In the genomic region with DNA sequence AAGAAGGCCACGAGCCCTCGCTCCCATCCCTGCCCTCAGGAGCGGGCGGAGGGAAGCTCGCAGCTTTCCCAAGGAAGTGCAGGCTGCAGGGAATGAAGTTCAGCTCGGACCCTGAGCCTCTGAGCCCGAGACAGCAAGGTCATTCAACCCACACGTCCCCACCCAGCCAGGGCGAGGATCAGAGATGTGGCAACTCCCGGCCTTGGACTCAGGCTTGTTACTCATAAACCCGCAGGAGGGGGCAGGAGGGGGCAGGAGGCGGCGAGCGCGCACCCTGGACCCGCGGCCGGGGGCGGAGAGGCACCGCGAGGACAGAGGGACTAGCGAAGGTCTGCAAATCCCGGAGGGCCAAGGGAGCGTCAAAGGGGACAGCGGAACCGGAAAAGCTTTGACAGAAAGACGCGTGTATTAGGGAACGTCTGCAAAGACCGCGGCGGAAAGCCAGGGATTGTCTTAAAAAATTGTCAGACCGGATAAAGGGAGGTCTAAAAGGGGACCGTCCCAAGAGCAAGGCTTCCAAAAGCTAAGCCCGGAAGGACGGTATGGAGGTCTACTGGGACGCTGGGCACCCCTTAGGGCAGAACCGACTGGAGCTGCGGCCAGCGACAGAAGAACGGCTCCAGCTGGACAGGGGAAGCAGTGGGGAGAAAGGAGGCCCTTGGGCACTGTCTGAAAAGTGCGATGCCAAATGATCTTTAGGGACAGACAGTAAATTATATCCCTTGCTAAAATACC, we compare ENCODE assay signal across 8 cellular contexts. TPM values are rescaled to one million over a fixed set of nuclear protein-coding genes. Genes with fewer than 3 reads are reported as not detected.
DNase-seq lines count a peak whose midpoint lies in the region; ATAC-seq and TF ChIP-seq lines count a peak whose summit lies in the region.

No MANE protein-coding gene starts in this region.

- ATAC-seq in GM19043 (IDR thresholded peaks at IDR 0.05; ENCODE audit: low read depth, unreplicated experiment) (peak; percentile 26), HG03432 (IDR thresholded peaks at IDR 0.05; ENCODE audit: unreplicated experiment) (peak; percentile 29), left lung (peak; percentile 42)

- peak overlapping the region; percentile 99 for H3K4me3 Mint-ChIP-seq in activated CD4-positive, alpha-beta T cell treated with anti-CD3 and anti-CD28 coated beads, Interleukin-2, amount 10 ng/mL, durations not matched to agents 24 days and 14 days

- H3K9me3 Mint-ChIP-seq in activated CD4-positive, alpha-beta T cell treated with anti-CD3 and anti-CD28 coated beads, Interleukin-2, amount 10 ng/mL, durations not matched to agents 24 days and 14 days = no peaks in the 10 kb centered on the region

- no peaks in the 10 kb centered on the region for H3K9me3 ChIP-seq in left lung

- peak overlapping the region; percentile 99 to 100 for H3K27ac ChIP-seq in left lung

- peak overlapping the region; percentile 100 for H3K27ac Mint-ChIP-seq in activated CD4-positive, alpha-beta T cell treated with anti-CD3 and anti-CD28 coated beads, Interleukin-2, amount 10 ng/mL, durations not matched to agents 24 days and 14 days

- peaks cover 36% of the 10 kb centered on the region for H3K4me1 Mint-ChIP-seq in activated CD4-positive, alpha-beta T cell treated with anti-CD3 and anti-CD28 coated beads, Interleukin-2, amount 10 ng/mL, durations not matched to agents 24 days and 14 days

- H3K4me3 ChIP-seq in AG10803 (ENCODE audit: low read length) = peak overlapping the region; percentile 90
- H3K4me3 ChIP-seq in left lung = peak overlapping the region; percentile 60 to 88

- peaks cover 2% of the 10 kb centered on the region for H3K27me3 Mint-ChIP-seq in activated CD4-positive, alpha-beta T cell treated with anti-CD3 and anti-CD28 coated beads, Interleukin-2, amount 10 ng/mL, durations not matched to agents 24 days and 14 days

- peaks cover 6 to 35% of the 10 kb centered on the region in 2 donors for H3K4me1 ChIP-seq in left lung

- H3K36me3 Mint-ChIP-seq in activated CD4-positive, alpha-beta T cell treated with anti-CD3 and anti-CD28 coated beads, Interleukin-2, amount 10 ng/mL, durations not matched to agents 24 days and 14 days (ENCODE audit: low read depth) = peaks cover 25% of the 10 kb centered on the region

- no peaks in the 10 kb centered on the region for H3K27me3 ChIP-seq in left lung

- H3K36me3 ChIP-seq in left lung = peaks cover 0 to 21% of the 10 kb centered on the region in 2 donors

- TF ChIP-seq CTCF in AG10803 (conservative IDR thresholded peaks at IDR 0.05; ENCODE audit: low read length) (no peak), left lung (IDR thresholded peaks at IDR 0.05) (no peak)

- intact Hi-C loops in activated CD4-positive, alpha-beta T cell treated with anti-CD3 and anti-CD28 coated beads, Interleukin-2, amount 10 ng/mL, durations not matched to agents 24 days and 14 days (cut with micrococcal nuclease) = loop anchor here (1.0 to 10.0 kb wide), 12 partner anchors 20 to 557 kb away; a partner anchor contains a TSS
- intact Hi-C loops in left lung (cut with DNase I) = no loop called here

- DNase-seq in AG10803 (ENCODE audit: low read depth) = peak; percentile 89
- peak; percentile 97 for DNase-seq in NCI-H524 (lab: John Stamatoyannopoulos, UW)
- peak; percentile 94 for DNase-seq in activated CD4-positive, alpha-beta T cell treated with anti-CD3 and anti-CD28 coated beads, Interleukin-2, amount 10 ng/mL, durations not matched to agents 24 days and 14 days
- DNase-seq in cortex of kidney (lab: John Stamatoyannopoulos, UW) = peak; percentile 65
- DNase-seq in left lung = peak; percentile 89 to 94
- peak; percentile 49 for DNase-seq in stimulated activated CD4-positive, alpha-beta T cell treated with anti-CD3 and anti-CD28 coated beads, Interleukin-2, amount 100 ng/mL, for 4 hours (ENCODE audit: low read depth)

RNA-seq across cellular contexts. Expression of a gene that starts 0.6 kb away (rescaled TPM):
- 55.8 and 57.3 TPM in 2 replicates for total RNA-seq in activated CD4-positive, alpha-beta T cell treated with anti-CD3 and anti-CD28 coated beads, Interleukin-2, amount 10 ng/mL, durations not matched to agents 24 days and 14 days
- 10 to 100 TPM; 56.4 to 65.1 TPM for total RNA-seq in left lung

RNA-seq across cellular contexts. Expression of a gene that starts 0.8 kb away (rescaled TPM):
- total RNA-seq in activated CD4-positive, alpha-beta T cell treated with anti-CD3 and anti-CD28 coated beads, Interleukin-2, amount 10 ng/mL, durations not matched to agents 24 days and 14 days = 0.96 and 1.2 TPM in 2 replicates
- total RNA-seq in left lung = 1 to 10 TPM; 1.6 to 2.7 TPM

RNA-seq across cellular contexts. Expression of a gene that starts 16.5 kb away (rescaled TPM):
- total RNA-seq in activated CD4-positive, alpha-beta T cell treated with anti-CD3 and anti-CD28 coated beads, Interleukin-2, amount 10 ng/mL, durations not matched to agents 24 days and 14 days = 0.26 and 0.54 TPM in 2 replicates
- total RNA-seq in left lung = under 1 TPM; 0.68 to 0.76 TPM

RNA-seq across cellular contexts. Expression of a gene that starts 19.9 kb away (rescaled TPM):
- 63.6 and 64.2 TPM in 2 replicates for total RNA-seq in activated CD4-positive, alpha-beta T cell treated with anti-CD3 and anti-CD28 coated beads, Interleukin-2, amount 10 ng/mL, durations not matched to agents 24 days and 14 days
- 10 to 100 TPM; 36.5 to 61.3 TPM for total RNA-seq in left lung

RNA-seq across cellular contexts. Expression of a gene that starts 22.0 kb away (rescaled TPM):
- total RNA-seq in activated CD4-positive, alpha-beta T cell treated with anti-CD3 and anti-CD28 coated beads, Interleukin-2, amount 10 ng/mL, durations not matched to agents 24 days and 14 days = 300 and 306 TPM in 2 replicates
- 100 to 1,000 TPM; 190 to 203 TPM for total RNA-seq in left lung

Comparison
In these comparisons a context has a peak if more than half of its experiments do, and no peak if none do; other contexts are left out.
1. Peak in every context shown above with its lines: DNase-seq, ATAC-seq, H3K4me3 ChIP-seq and H3K27ac ChIP-seq.